1 cellular context compared by ENCODE assay signal in genomic region chr12:63977441-63977840, GRCh38.
TF ChIP-seq lines count a peak whose summit lies in the region.

No MANE protein-coding gene starts in this region.

TF ChIP-seq in GM23338, 12 proteins besides CTCF, POLR2A, EP300 and RAD21:
- TF ChIP-seq POLR2AphosphoS5 (IDR thresholded peaks at IDR 0.05; ENCODE audit: low read depth): no peak
- no peak for TF ChIP-seq STAT1 (IDR thresholded peaks at IDR 0.05; ENCODE audit: unreplicated experiment)
- TF ChIP-seq ZNF462 (CRISPR knock-in tag; IDR thresholded peaks at IDR 0.05): no peak
- TF ChIP-seq NANOG (IDR thresholded peaks at IDR 0.05; ENCODE audit: borderline replicate concordance): no peak
